8 cellular contexts compared by ENCODE assay signal in genomic region chr11:59550368-59550841, GRCh38. TPM values are rescaled to one million over a fixed set of nuclear protein-coding genes. Genes with fewer than 3 reads are reported as not detected.
DNase-seq lines count a peak whose midpoint lies in the region; ATAC-seq and TF ChIP-seq lines count a peak whose summit lies in the region.

No MANE protein-coding gene starts in this region.

- ATAC-seq in GM18505 (IDR thresholded peaks at IDR 0.05; ENCODE audit: unreplicated experiment) (peak; percentile 92), HG02973 (IDR thresholded peaks at IDR 0.05; ENCODE audit: unreplicated experiment) (peak; percentile 91)

- in situ Hi-C loops in astrocyte of the spinal cord (cut with HindIII; ENCODE audit: low sequenced_read_pairs) = no loop called here

- TF ChIP-seq POLR2A in GM18505 (IDR thresholded peaks at IDR 0.05; ENCODE audit: borderline replicate concordance, extremely low read depth, insufficient read depth, insufficient read length) (peak; percentile 50), sigmoid colon (IDR thresholded peaks at IDR 0.05) (no peak)

- peak; percentile 56 for TF ChIP-seq CTCF in astrocyte of the spinal cord (IDR thresholded peaks at IDR 0.05; ENCODE audit: low read depth, low read length)
- TF ChIP-seq CTCF in sigmoid colon (IDR thresholded peaks at IDR 0.05) = peak; percentile 46 to 76 (median 54)

- DNase-seq in NCI-H2029 (lab: John Stamatoyannopoulos, UW) (peak; percentile 90), T1000 (lab: John Stamatoyannopoulos, UW) (peak; percentile 84), astrocyte of the spinal cord (ENCODE audit: low read depth, low spot score) (peak; percentile 95), iPS DF 4.7 (ENCODE audit: extremely low read depth, low spot score) (peak; percentile 94), sigmoid colon (peak; percentile 91), GDM1 (lab: John Stamatoyannopoulos, UW) (no peak)

- H3K4me3 ChIP-seq in astrocyte of the spinal cord (ENCODE audit: low read depth, low read length) (peak overlapping the region; percentile 65), sigmoid colon (peak overlapping the region; percentile 46 to 55 (median 52))

- WGBS in sigmoid colon, 2 donors = 0 to 1% methylated on average over 31 of the region's 31 CpGs

- intact Hi-C loops in sigmoid colon (cut with DNase I) = loop anchor here (2.0 to 10.0 kb wide), 7 partner anchors 14 to 1886 kb away; partner anchors contain the start of genes FAM111A, LPXN, OSBP and PATL1

- H3K4me1 ChIP-seq in sigmoid colon = peaks cover 0 to 13% (median 3%) of the 10 kb centered on the region in 4 donors

- no peaks in the 10 kb centered on the region for H3K36me3 ChIP-seq in sigmoid colon

- TF ChIP-seq EP300 in sigmoid colon (IDR thresholded peaks at IDR 0.05) = no peak

- H3K27ac ChIP-seq in sigmoid colon = peak overlapping the region; percentile 80 to 87 (median 82)

- no peaks in the 10 kb centered on the region for H3K9me3 ChIP-seq in sigmoid colon

- H3K27me3 ChIP-seq in sigmoid colon = no peaks in the 10 kb centered on the region

RNA-seq across cellular contexts. Expression of gene OR4D9, which starts 39.1 kb away (rescaled TPM):
- not detected for total RNA-seq in sigmoid colon
- not detected for polyA plus RNA-seq in sigmoid colon

RNA-seq across cellular contexts. Expression of gene OR4D11, which starts 47.0 kb away (rescaled TPM):
- not detected for total RNA-seq in sigmoid colon
- polyA plus RNA-seq in sigmoid colon = not detected
